ENCODE assay signal across 12 cellular contexts in the genomic region with DNA sequence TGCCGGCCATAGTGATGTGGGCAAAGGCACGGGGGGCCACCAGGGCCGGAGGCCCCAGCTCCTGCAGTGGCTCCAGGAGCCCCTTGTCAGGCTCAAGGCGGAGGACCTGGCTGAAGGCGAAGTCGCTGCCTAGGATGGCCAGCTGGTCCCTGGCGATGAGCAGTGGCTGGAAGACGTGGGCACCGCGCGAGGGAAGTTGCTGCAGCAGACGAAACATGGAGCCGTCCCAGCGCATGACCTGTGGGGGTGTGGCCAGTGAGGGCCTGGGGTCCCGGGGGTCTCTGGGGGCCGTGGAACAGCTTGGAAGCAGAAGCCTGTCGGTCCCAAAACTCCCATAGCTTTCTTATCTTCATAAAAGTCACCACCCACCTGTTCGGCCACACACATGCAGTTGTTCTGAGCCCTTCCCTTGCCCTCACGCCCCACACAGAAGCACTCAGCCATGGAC. TPM values are rescaled to one million over a fixed set of nuclear protein-coding genes. Genes with fewer than 3 reads are reported as not detected.
DNase-seq lines count a peak whose midpoint lies in the region; ATAC-seq and TF ChIP-seq lines count a peak whose summit lies in the region.
"Had no signal": no experiment of that assay in that cellular context is flagged by ENCODE, and none has a peak within 500 bp of the region (broad histone marks: within the 10 kb centered on the region; RNA-seq: fewer than 3 reads in every experiment).

No MANE protein-coding gene starts in this region.

- H3K4me3 Mint-ChIP-seq in activated T-helper 1 cell treated with anti-CD3 and anti-CD28 coated beads, Interleukin-12 subunit alpha, Interleukin-12 subunit beta, Interleukin-2, Interleukin-4 antibody, amounts not matched to agents 30 ng/mL and 10 ng/mL and 1 ng/mL, durations not matched to agents 14 hours and 24 hours and 36 hours: peak overlapping the region; percentile 17
- H3K4me3 Mint-ChIP-seq in endodermal cell: no peak overlapping the region

- H3K36me3 Mint-ChIP-seq in activated T-helper 1 cell treated with anti-CD3 and anti-CD28 coated beads, Interleukin-12 subunit alpha, Interleukin-12 subunit beta, Interleukin-2, Interleukin-4 antibody, amounts not matched to agents 30 ng/mL and 10 ng/mL and 1 ng/mL, durations not matched to agents 14 hours and 24 hours and 36 hours (ENCODE audit: low read depth): no peaks in the 10 kb centered on the region
- no peaks in the 10 kb centered on the region for H3K36me3 Mint-ChIP-seq in endodermal cell (ENCODE audit: low read depth)

- no peaks in the 10 kb centered on the region for H3K27me3 ChIP-seq in endodermal cell (ENCODE audit: control insufficient read depth, insufficient read depth, low read length, poor library complexity, severe bottlenecking)

- H3K9me3 Mint-ChIP-seq in activated T-helper 1 cell treated with anti-CD3 and anti-CD28 coated beads, Interleukin-12 subunit alpha, Interleukin-12 subunit beta, Interleukin-2, Interleukin-4 antibody, amounts not matched to agents 30 ng/mL and 10 ng/mL and 1 ng/mL, durations not matched to agents 14 hours and 24 hours and 36 hours: no peaks in the 10 kb centered on the region
- no peaks in the 10 kb centered on the region for H3K9me3 Mint-ChIP-seq in endodermal cell

- 95 to 98% methylated on average over 17 to 19 of the region's 19 CpGs for WGBS in endodermal cell (ENCODE audit: insufficient coverage in 1 of 2, insufficient read length in 1 of 2), 2 experiments

- peak; percentile 26 for ATAC-seq in mucosa of descending colon

- peaks cover 62% of the 10 kb centered on the region for H3K4me1 ChIP-seq in mucosa of descending colon (ENCODE audit: low read depth)
- no peaks in the 10 kb centered on the region for H3K4me1 ChIP-seq in endodermal cell (ENCODE audit: control insufficient read depth, insufficient read depth, low read length)

- H3K4me1 Mint-ChIP-seq in activated T-helper 1 cell treated with anti-CD3 and anti-CD28 coated beads, Interleukin-12 subunit alpha, Interleukin-12 subunit beta, Interleukin-2, Interleukin-4 antibody, amounts not matched to agents 30 ng/mL and 10 ng/mL and 1 ng/mL, durations not matched to agents 14 hours and 24 hours and 36 hours (ENCODE audit: low read depth): peaks cover 13% of the 10 kb centered on the region
- H3K4me1 Mint-ChIP-seq in endodermal cell: no peaks in the 10 kb centered on the region

- intact Hi-C loops in activated T-helper 1 cell treated with anti-CD3 and anti-CD28 coated beads, Interleukin-12 subunit alpha, Interleukin-12 subunit beta, Interleukin-2, Interleukin-4 antibody, amounts not matched to agents 30 ng/mL and 10 ng/mL and 1 ng/mL, durations not matched to agents 14 hours and 24 hours and 36 hours (cut with micrococcal nuclease): no loop called here
- intact Hi-C loops in mucosa of descending colon (cut with DNase I, micrococcal nuclease): no loop called here

- no peak overlapping the region for H3K27ac Mint-ChIP-seq in activated T-helper 1 cell treated with anti-CD3 and anti-CD28 coated beads, Interleukin-12 subunit alpha, Interleukin-12 subunit beta, Interleukin-2, Interleukin-4 antibody, amounts not matched to agents 30 ng/mL and 10 ng/mL and 1 ng/mL, durations not matched to agents 14 hours and 24 hours and 36 hours
- no peak overlapping the region for H3K27ac Mint-ChIP-seq in endodermal cell

- TF ChIP-seq CTCF in LNCaP clone FGC (IDR thresholded peaks at IDR 0.05; ENCODE audit: control insufficient read depth, extremely low read depth, insufficient read depth) (no peak), mucosa of descending colon (IDR thresholded peaks at IDR 0.05) (no peak), endodermal cell (conservative IDR thresholded peaks at IDR 0.05) (no peak)

- H3K27ac ChIP-seq in temporal lobe (ENCODE audit: low read depth, low read length): peak overlapping the region; percentile 100
- no peak overlapping the region for H3K27ac ChIP-seq in endodermal cell (ENCODE audit: low read depth, low read length)

- no peak overlapping the region for H3K9ac ChIP-seq in endodermal cell (ENCODE audit: extremely low read depth, low read length, poor library complexity, severe bottlenecking)

- H3K9me3 ChIP-seq in mucosa of descending colon: no peaks in the 10 kb centered on the region
- H3K9me3 ChIP-seq in endodermal cell (ENCODE audit: control insufficient read depth, low read length): no peaks in the 10 kb centered on the region

- DNase-seq in LNCaP clone FGC (ENCODE audit: low read depth) (no peak), mucosa of descending colon (peak; percentile 53 to 73 (median 66)), endodermal cell (no peak), globus pallidus (ENCODE audit: low spot score) (no peak), DMS153 treated with DMSO at 0.1 percent for 48 hours (lab: John Stamatoyannopoulos, UW; ENCODE audit: unreplicated experiment) (no peak)
- no peak for DNase-seq in activated T-helper 1 cell treated with anti-CD3 and anti-CD28 coated beads, Interleukin-12 subunit alpha, Interleukin-12 subunit beta, Interleukin-2, Interleukin-4 antibody, amounts not matched to agents 30 ng/mL and 10 ng/mL and 1 ng/mL, durations not matched to agents 14 hours and 24 hours and 36 hours (ENCODE audit: low spot score)
- DNase-seq: activated CD4-positive, alpha-beta T cell treated with anti-CD3 and anti-CD28 coated beads, Interleukin-2, amount 50 U/mL, for 48 hours; activated effector memory CD4-positive, alpha-beta T cell treated with Interleukin-2 at 50 U/mL for 16 hours; stimulated activated CD4-positive, alpha-beta T cell treated with anti-CD3 and anti-CD28 coated beads, Interleukin-4, amount 100 ng/mL, for 4 hours; stimulated activated naive CD4-positive, alpha-beta T cell treated with Interleukin-2 at 50 U/mL for 16 hours had no signal

- H3K4me3 ChIP-seq in LNCaP clone FGC (ENCODE audit: low read depth, low read length) (peak overlapping the region; percentile 57), mucosa of descending colon (no peak overlapping the region), endodermal cell (ENCODE audit: low read length) (no peak overlapping the region)

- H3K27me3 Mint-ChIP-seq in activated T-helper 1 cell treated with anti-CD3 and anti-CD28 coated beads, Interleukin-12 subunit alpha, Interleukin-12 subunit beta, Interleukin-2, Interleukin-4 antibody, amounts not matched to agents 30 ng/mL and 10 ng/mL and 1 ng/mL, durations not matched to agents 14 hours and 24 hours and 36 hours (ENCODE audit: insufficient read depth): peaks cover 3% of the 10 kb centered on the region
- H3K27me3 Mint-ChIP-seq in endodermal cell (ENCODE audit: insufficient read depth): no peaks in the 10 kb centered on the region

- H3K36me3 ChIP-seq in mucosa of descending colon (ENCODE audit: low read depth) (peaks cover 3% of the 10 kb centered on the region), endodermal cell (ENCODE audit: control insufficient read depth, insufficient read depth, low read length) (no peaks in the 10 kb centered on the region)

RNA-seq across cellular contexts. Expression of a gene that starts 9.6 kb away (rescaled TPM):
- not detected in 2 replicates for total RNA-seq in activated T-helper 1 cell treated with anti-CD3 and anti-CD28 coated beads, Interleukin-12 subunit alpha, Interleukin-12 subunit beta, Interleukin-2, Interleukin-4 antibody, amounts not matched to agents 30 ng/mL and 10 ng/mL and 1 ng/mL, durations not matched to agents 14 hours and 24 hours and 36 hours
- 10 to 100 TPM; 14.1 to 38.8 (median 31.1) TPM for total RNA-seq in mucosa of descending colon
- total RNA-seq in temporal lobe: 5.2 TPM
- under 1 TPM; 0.27 to 0.37 TPM for total RNA-seq in endodermal cell
- 8.4 TPM for polyA plus RNA-seq in endodermal cell (2013, experiment 1 of 2)
- 7.0 TPM for polyA plus RNA-seq in endodermal cell (2013, experiment 2 of 2)

RNA-seq across cellular contexts. Expression of a gene that starts 9.7 kb away (rescaled TPM):
- total RNA-seq in activated T-helper 1 cell treated with anti-CD3 and anti-CD28 coated beads, Interleukin-12 subunit alpha, Interleukin-12 subunit beta, Interleukin-2, Interleukin-4 antibody, amounts not matched to agents 30 ng/mL and 10 ng/mL and 1 ng/mL, durations not matched to agents 14 hours and 24 hours and 36 hours: not detected in 2 replicates
- total RNA-seq in mucosa of descending colon (1,000 to 10,000 TPM; 1,086 to 3,973 (median 3,185) TPM), temporal lobe (not detected), endodermal cell (not detected)
- not detected for polyA plus RNA-seq in endodermal cell (2013, experiment 1 of 2)
- 0.99 TPM for polyA plus RNA-seq in endodermal cell (2013, experiment 2 of 2)
- total RNA-seq: T-helper 2 cell treated with Interferon-gamma antibody and Interleukin-4, amounts not matched to agents 100 ng/mL and 5 ng/mL, for 36 hours had no signal

RNA-seq across cellular contexts. Expression of a gene that starts 13.3 kb away (rescaled TPM):
- total RNA-seq in activated T-helper 1 cell treated with anti-CD3 and anti-CD28 coated beads, Interleukin-12 subunit alpha, Interleukin-12 subunit beta, Interleukin-2, Interleukin-4 antibody, amounts not matched to agents 30 ng/mL and 10 ng/mL and 1 ng/mL, durations not matched to agents 14 hours and 24 hours and 36 hours: not detected in 2 replicates
- total RNA-seq in mucosa of descending colon: 10 to 100 TPM; 13.3 to 71.0 (median 15.4) TPM
- total RNA-seq in temporal lobe: 0.74 TPM
- total RNA-seq in endodermal cell: under 1 TPM in 1 of 2 donors, not detected in 1; 0.75 TPM
- polyA plus RNA-seq in endodermal cell (2013, experiment 1 of 2): 2.1 TPM
- 5.6 TPM for polyA plus RNA-seq in endodermal cell (2013, experiment 2 of 2)

RNA-seq across cellular contexts. Expression of a gene that starts 17.8 kb away (rescaled TPM):
- total RNA-seq in activated T-helper 1 cell treated with anti-CD3 and anti-CD28 coated beads, Interleukin-12 subunit alpha, Interleukin-12 subunit beta, Interleukin-2, Interleukin-4 antibody, amounts not matched to agents 30 ng/mL and 10 ng/mL and 1 ng/mL, durations not matched to agents 14 hours and 24 hours and 36 hours: 0.39 TPM in 1 of 2 replicates, not detected in the other
- total RNA-seq in mucosa of descending colon: 1 to 10 TPM in 1 of 3 donors, not detected in 2; 1.5 TPM
- total RNA-seq in temporal lobe: 10.1 TPM
- 1 to 10 TPM in 1 of 2 donors, not detected in 1; 1.1 TPM for total RNA-seq in endodermal cell
- 8.2 TPM for polyA plus RNA-seq in endodermal cell (2013, experiment 1 of 2)
- polyA plus RNA-seq in endodermal cell (2013, experiment 2 of 2): 5.4 TPM

RNA-seq across cellular contexts. Expression of a gene that starts 29.2 kb away (rescaled TPM):
- 299 and 309 TPM in 2 replicates for total RNA-seq in activated T-helper 1 cell treated with anti-CD3 and anti-CD28 coated beads, Interleukin-12 subunit alpha, Interleukin-12 subunit beta, Interleukin-2, Interleukin-4 antibody, amounts not matched to agents 30 ng/mL and 10 ng/mL and 1 ng/mL, durations not matched to agents 14 hours and 24 hours and 36 hours
- total RNA-seq in mucosa of descending colon: 10 to 100 TPM in 2 of 3 donors, 1 to 10 TPM in 1; 9.1 to 20.8 (median 17.9) TPM
- total RNA-seq in temporal lobe: 0.74 TPM
- total RNA-seq in endodermal cell: 10 to 100 TPM; 24.0 to 29.6 TPM
- 36.6 TPM for polyA plus RNA-seq in endodermal cell (2013, experiment 1 of 2)
- 27.4 TPM for polyA plus RNA-seq in endodermal cell (2013, experiment 2 of 2)

Comparison
In these comparisons a context has a peak if more than half of its experiments do, and no peak if none do; other contexts are left out.
1. DNase-seq: peak in mucosa of descending colon (3 of 3); none in LNCaP clone FGC (single experiment), activated T-helper 1 cell treated with anti-CD3 and anti-CD28 coated beads, Interleukin-12 subunit alpha, Interleukin-12 subunit beta, Interleukin-2, Interleukin-4 antibody, amounts not matched to agents 30 ng/mL and 10 ng/mL and 1 ng/mL, durations not matched to agents 14 hours and 24 hours and 36 hours (single experiment), endodermal cell (single experiment), globus pallidus (single experiment) and DMS153 treated with DMSO at 0.1 percent for 48 hours (single experiment).
2. RNA of a gene that starts 9.7 kb away (total RNA-seq): 1,086 to 3,973 TPM in mucosa of descending colon; not detected in temporal lobe (single experiment), not detected in activated T-helper 1 cell treated with anti-CD3 and anti-CD28 coated beads, Interleukin-12 subunit alpha, Interleukin-12 subunit beta, Interleukin-2, Interleukin-4 antibody, amounts not matched to agents 30 ng/mL and 10 ng/mL and 1 ng/mL, durations not matched to agents 14 hours and 24 hours and 36 hours and not detected in endodermal cell; every median in the first group is over 100 times any median in the second.